8 cellular contexts compared by ENCODE assay signal in genomic region chr15:31442203-31443090, GRCh38.
DNase-seq lines count a peak whose midpoint lies in the region; ATAC-seq and TF ChIP-seq lines count a peak whose summit lies in the region.

No MANE protein-coding gene starts in this region.

- CTCF ChIA-PET in activated naive CD4-positive, alpha-beta T cell treated with anti-CD3 and anti-CD28 coated beads for 36 hours (lab: Charles Lee): interaction anchor here (1.1 to 10.5 kb wide), 5 partner anchors 9 to 80 kb away, joined by 3 to 348 read pairs (median 9); no protein-coding TSS in a partner anchor

- peaks cover 34% of the 10 kb centered on the region for H3K4me1 Mint-ChIP-seq in activated naive CD4-positive, alpha-beta T cell treated with anti-CD3 and anti-CD28 coated beads for 36 hours (ENCODE audit: low read depth)

- 80 to 81% methylated on average over 16 of the region's 16 CpGs for WGBS in heart right ventricle, 2 donors
- WGBS in upper lobe of left lung, 2 donors: 89 to 91% methylated on average over 16 of the region's 16 CpGs

- no peaks in the 10 kb centered on the region for H3K36me3 ChIP-seq in WERI-Rb-1
- H3K36me3 ChIP-seq in heart right ventricle: no peaks in the 10 kb centered on the region
- no peaks in the 10 kb centered on the region for H3K36me3 ChIP-seq in upper lobe of left lung

- no peak for TF ChIP-seq POLR2A in upper lobe of left lung (IDR thresholded peaks at IDR 0.05)

- H3K9me3 ChIP-seq in WERI-Rb-1 (ENCODE audit: severe bottlenecking) (no peaks in the 10 kb centered on the region), heart right ventricle (no peaks in the 10 kb centered on the region), upper lobe of left lung (no peaks in the 10 kb centered on the region)

- peak; percentile 54 for TF ChIP-seq CTCF in WERI-Rb-1 (IDR thresholded peaks at IDR 0.05; ENCODE audit: low read depth, low read length)
- peak in 4 of 9 donors; percentile 10 to 28 (median 20) for TF ChIP-seq CTCF in heart right ventricle (IDR thresholded peaks at IDR 0.05)
- TF ChIP-seq CTCF in upper lobe of left lung (IDR thresholded peaks at IDR 0.05): no peak

- H3K27ac ChIP-seq in WERI-Rb-1: no peak overlapping the region
- H3K27ac ChIP-seq in heart right ventricle: peak overlapping the region in 5 of 10 donors; percentile 34 to 95 (median 86)
- peak overlapping the region in 3 of 4 donors; percentile 27 to 68 (median 60) for H3K27ac ChIP-seq in upper lobe of left lung
- H3K27ac ChIP-seq in substantia nigra (ENCODE audit: low read depth, low read length, poor library complexity, severe bottlenecking): no peak overlapping the region

- ATAC-seq in heart right ventricle: peak in 5 of 8 donors; percentile 50 to 65 (median 55)
- peak in 1 of 2 donors; percentile 83 for ATAC-seq in upper lobe of left lung (ENCODE audit: low FRiP score in 2 of 2)
- no peak for ATAC-seq in GM19023 (IDR thresholded peaks at IDR 0.05; ENCODE audit: unreplicated experiment)
- no peak for ATAC-seq in HG03175 (IDR thresholded peaks at IDR 0.05; ENCODE audit: unreplicated experiment)

- TF ChIP-seq EP300 in upper lobe of left lung (IDR thresholded peaks at IDR 0.05): no peak

- no peaks in the 10 kb centered on the region for H3K27me3 ChIP-seq in WERI-Rb-1 (ENCODE audit: insufficient read depth, low read depth, severe bottlenecking)
- H3K27me3 ChIP-seq in heart right ventricle: no peaks in the 10 kb centered on the region
- H3K27me3 ChIP-seq in upper lobe of left lung: no peaks in the 10 kb centered on the region

- no peaks in the 10 kb centered on the region for H3K36me3 Mint-ChIP-seq in activated naive CD4-positive, alpha-beta T cell treated with anti-CD3 and anti-CD28 coated beads for 36 hours (ENCODE audit: low read depth)

- no peaks in the 10 kb centered on the region for H3K9me3 Mint-ChIP-seq in activated naive CD4-positive, alpha-beta T cell treated with anti-CD3 and anti-CD28 coated beads for 36 hours

- peak overlapping the region; percentile 43 for H3K4me3 Mint-ChIP-seq in activated naive CD4-positive, alpha-beta T cell treated with anti-CD3 and anti-CD28 coated beads for 36 hours

- no peaks in the 10 kb centered on the region for H3K27me3 Mint-ChIP-seq in activated naive CD4-positive, alpha-beta T cell treated with anti-CD3 and anti-CD28 coated beads for 36 hours (ENCODE audit: low read depth)

- H3K4me3 ChIP-seq in WERI-Rb-1 (ENCODE audit: low read depth, low read length) (no peak overlapping the region), heart right ventricle (no peak overlapping the region), upper lobe of left lung (no peak overlapping the region)

- H3K4me1 ChIP-seq in heart right ventricle (peaks cover 0 to 50% (median 13%) of the 10 kb centered on the region in 9 donors), upper lobe of left lung (peaks cover 22 to 36% (median 31%) of the 10 kb centered on the region in 4 donors)

- no peak overlapping the region for H3K27ac Mint-ChIP-seq in activated naive CD4-positive, alpha-beta T cell treated with anti-CD3 and anti-CD28 coated beads for 36 hours

- DNase-seq in activated naive CD4-positive, alpha-beta T cell treated with anti-CD3 and anti-CD28 coated beads for 36 hours: peak; percentile 36
- DNase-seq in activated naive CD4-positive, alpha-beta T cell (lab: John Stamatoyannopoulos, UW): no peak
- peak; percentile 79 for DNase-seq in WERI-Rb-1
- peak in 1 of 2 donors; percentile 35 for DNase-seq in heart right ventricle
- no peak for DNase-seq in upper lobe of left lung
- DNase-seq in substantia nigra (lab: John Stamatoyannopoulos, UW): no peak

- intact Hi-C loops in activated naive CD4-positive, alpha-beta T cell treated with anti-CD3 and anti-CD28 coated beads for 36 hours (cut with micrococcal nuclease): no loop called here
- intact Hi-C loops in heart right ventricle (cut with DNase I): loop anchor here in 1 of 10 donors (5.0 kb wide), 1 partner anchor 45 kb away; no protein-coding TSS in a partner anchor

Comparison
In these comparisons a context has a peak if more than half of its experiments do, and no peak if none do; other contexts are left out.
1. DNase-seq: peak in activated naive CD4-positive, alpha-beta T cell treated with anti-CD3 and anti-CD28 coated beads for 36 hours (single experiment) and WERI-Rb-1 (single experiment); none in activated naive CD4-positive, alpha-beta T cell (0 of 4), upper lobe of left lung (0 of 2) and substantia nigra (0 of 49).
2. H3K27ac ChIP-seq: peak in upper lobe of left lung (3 of 4); none in WERI-Rb-1 (single experiment) and substantia nigra (single experiment).
3. ATAC-seq: peak in heart right ventricle (5 of 8); none in GM19023 (single experiment) and HG03175 (single experiment).